8 cellular contexts compared by ENCODE assay signal in the genomic region with DNA sequence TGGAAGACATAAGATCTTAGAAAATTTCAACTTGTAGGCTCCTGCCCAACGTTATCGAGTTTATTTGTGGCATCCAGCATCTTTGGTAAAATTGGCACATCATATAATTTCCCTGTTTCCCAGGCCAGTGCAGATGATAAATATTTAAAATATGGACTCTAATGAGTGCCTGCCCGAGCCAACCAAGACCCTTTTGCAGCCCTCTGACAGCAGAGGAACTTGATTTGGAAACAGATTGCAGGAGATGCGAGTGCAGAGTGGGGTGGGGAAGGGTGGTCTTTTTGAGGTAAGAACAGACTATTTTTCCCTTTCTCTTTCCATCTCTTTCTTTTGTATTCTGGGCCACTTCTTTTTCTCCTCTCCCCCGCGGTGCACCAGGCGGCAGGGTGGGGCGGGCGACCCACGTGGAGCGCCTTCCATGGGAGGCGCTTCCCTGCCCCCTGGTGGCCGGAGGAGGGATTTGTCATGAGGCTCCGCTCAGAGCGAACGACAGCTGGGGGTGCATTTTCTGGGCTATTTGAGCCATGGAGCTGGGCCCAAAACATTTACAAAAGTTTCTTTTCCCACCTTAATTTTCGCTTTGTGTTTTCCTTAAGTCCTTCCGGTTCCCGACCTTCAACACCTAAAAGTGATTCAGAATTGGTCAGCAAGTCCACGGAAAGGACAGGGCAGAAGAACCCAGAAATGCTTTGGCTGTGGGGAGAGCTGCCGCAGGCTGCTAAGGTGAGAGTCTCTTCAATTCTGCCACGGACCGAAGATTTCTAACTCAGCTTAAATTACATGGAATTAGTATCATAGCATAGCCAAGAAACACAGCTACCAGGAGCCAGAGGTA. TPM values are rescaled to one million over a fixed set of nuclear protein-coding genes. Genes with fewer than 3 reads are reported as not detected.
DNase-seq lines count a peak whose midpoint lies in the region; ATAC-seq and TF ChIP-seq lines count a peak whose summit lies in the region.

No MANE protein-coding gene starts in this region.

- H3K4me1 Mint-ChIP-seq in type B pancreatic cell (ENCODE audit: unreplicated experiment), result peaks cover 7% of the 10 kb centered on the region

- H4K91ac ChIP-seq in trophoblast cell (ENCODE audit: low read depth, low read length), result no peak overlapping the region

- no peak overlapping the region for H3K4me3 Mint-ChIP-seq in type B pancreatic cell

- no peak overlapping the region for H4K8ac ChIP-seq in trophoblast cell (ENCODE audit: low read depth, low read length)

- peak; percentile 93 for TF ChIP-seq RAD21 in Ishikawa (IDR thresholded peaks at IDR 0.05; ENCODE audit: low read depth)

- peaks cover 21% of the 10 kb centered on the region for H3K36me3 Mint-ChIP-seq in type B pancreatic cell

- ATAC-seq in GM21619 (IDR thresholded peaks at IDR 0.05; ENCODE audit: unreplicated experiment), result peak; percentile 86

- H2AFZ ChIP-seq in trophoblast cell (ENCODE audit: insufficient read depth, low read length, poor library complexity), result no peak overlapping the region

- TF ChIP-seq CTCF in type B pancreatic cell (conservative IDR thresholded peaks at IDR 0.05), result peak; percentile 99

- no peak overlapping the region for H3K27ac Mint-ChIP-seq in type B pancreatic cell

- no peak overlapping the region for H3K27ac ChIP-seq in SJCRH30
- no peak overlapping the region for H3K27ac ChIP-seq in trophoblast cell (ENCODE audit: low read depth, low read length)

- H2BK120ac ChIP-seq in trophoblast cell (ENCODE audit: insufficient read depth, low read length, poor library complexity), result no peak overlapping the region

- no peak overlapping the region for H2AK5ac ChIP-seq in trophoblast cell (ENCODE audit: low read length)

- H3K27me3 ChIP-seq in SJCRH30 (no peaks in the 10 kb centered on the region), trophoblast cell (ENCODE audit: insufficient read depth, low read length) (no peaks in the 10 kb centered on the region)

- H3K4me1 ChIP-seq in SJCRH30 (peaks cover 4% of the 10 kb centered on the region; the same call in 1 of the 2 replicates), trophoblast cell (ENCODE audit: control insufficient read depth in 1 of 2, insufficient read depth in 2 of 2, low read length in 2 of 2) (peaks cover 0 to 2% of the 10 kb centered on the region in 2 experiments)

- H2BK12ac ChIP-seq in trophoblast cell (ENCODE audit: low read length), result no peak overlapping the region

- no CpG with 5 or more reads among the region's 23 CpGs for WGBS in trophoblast cell (ENCODE audit: extremely low coverage, insufficient coverage, insufficient read length)

- H3K4me3 ChIP-seq in SJCRH30, result no peak overlapping the region
- no peak overlapping the region for H3K4me3 ChIP-seq in trophoblast cell (ENCODE audit: low read depth, low read length)

- no peak overlapping the region for H4K12ac ChIP-seq in trophoblast cell (ENCODE audit: low read depth, low read length)

- no peak overlapping the region for H2BK5ac ChIP-seq in trophoblast cell (ENCODE audit: low read depth, low read length, poor library complexity)

- no peak overlapping the region for H3K23ac ChIP-seq in trophoblast cell (ENCODE audit: low read length)

- no peaks in the 10 kb centered on the region for H3K79me2 ChIP-seq in trophoblast cell (ENCODE audit: control insufficient read depth, insufficient read depth, low read length, poor library complexity)

- no peaks in the 10 kb centered on the region for H3K9me3 Mint-ChIP-seq in type B pancreatic cell

- H3K79me1 ChIP-seq in trophoblast cell (ENCODE audit: low read length), result no peaks in the 10 kb centered on the region

- DNase-seq in ELR (ENCODE audit: low read depth) (peak; percentile 77), SJCRH30 (peak; percentile 72 to 83), germinal center (ENCODE audit: low spot score) (peak; percentile 89), trophoblast cell (peak; percentile 55 to 81), type B pancreatic cell (ENCODE audit: extremely low spot score, unreplicated experiment) (peak; percentile 84)
- DNase-seq in activated gamma-delta T cell treated with anti-CD3 and anti-CD28 coated beads, Interleukin-2, amount 50 U/mL, for 16 hours (ENCODE audit: low read depth), result peak; percentile 86

- peaks cover 47% of the 10 kb centered on the region for H3K36me3 ChIP-seq in SJCRH30
- H3K36me3 ChIP-seq in trophoblast cell (ENCODE audit: control insufficient read depth in 1 of 2, insufficient read depth in 2 of 2, low read length in 2 of 2), result peaks cover 17 to 35% of the 10 kb centered on the region in 2 experiments

- no peak overlapping the region for H3K4ac ChIP-seq in trophoblast cell (ENCODE audit: low read depth, low read length)

- H3K4me2 ChIP-seq in trophoblast cell (ENCODE audit: low read length), result peak overlapping the region; percentile 25

- H3K27me3 Mint-ChIP-seq in type B pancreatic cell, result no peaks in the 10 kb centered on the region

- no peak overlapping the region for H3K14ac ChIP-seq in trophoblast cell (ENCODE audit: low read length)

- H3K9me3 ChIP-seq in SJCRH30 (replicated peaks) (no peaks in the 10 kb centered on the region), trophoblast cell (ENCODE audit: insufficient read depth, low read depth, low read length) (no peaks in the 10 kb centered on the region)

- no peak overlapping the region for H3K18ac ChIP-seq in trophoblast cell (ENCODE audit: low read length)

- H3K9ac ChIP-seq in trophoblast cell (ENCODE audit: low read length), result no peak overlapping the region

- TF ChIP-seq EP300 in Ishikawa (IDR thresholded peaks at IDR 0.05; ENCODE audit: borderline replicate concordance), result no peak

TF ChIP-seq in Ishikawa, 13 proteins besides CTCF, POLR2A, EP300 and RAD21:
- TF ChIP-seq, protein P1, sequence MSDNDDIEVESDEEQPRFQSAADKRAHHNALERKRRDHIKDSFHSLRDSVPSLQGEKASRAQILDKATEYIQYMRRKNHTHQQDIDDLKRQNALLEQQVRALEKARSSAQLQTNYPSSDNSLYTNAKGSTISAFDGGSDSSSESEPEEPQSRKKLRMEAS (IDR thresholded peaks at IDR 0.05), result peak; percentile 95
- TF ChIP-seq NFIC (IDR thresholded peaks at IDR 0.05) (no peak), TEAD4 (IDR thresholded peaks at IDR 0.05) (no peak), CEBPB (IDR thresholded peaks at IDR 0.05) (no peak)
- TF ChIP-seq, protein P2, sequence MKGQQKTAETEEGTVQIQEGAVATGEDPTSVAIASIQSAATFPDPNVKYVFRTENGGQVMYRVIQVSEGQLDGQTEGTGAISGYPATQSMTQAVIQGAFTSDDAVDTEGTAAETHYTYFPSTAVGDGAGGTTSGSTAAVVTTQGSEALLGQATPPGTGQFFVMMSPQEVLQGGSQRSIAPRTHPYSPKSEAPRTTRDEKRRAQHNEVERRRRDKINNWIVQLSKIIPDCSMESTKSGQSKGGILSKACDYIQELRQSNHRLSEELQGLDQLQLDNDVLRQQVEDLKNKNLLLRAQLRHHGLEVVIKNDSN (IDR thresholded peaks at IDR 0.05), result peak; percentile 82

RNA-seq across cellular contexts. Expression of a gene that starts 32.7 kb away (rescaled TPM):
- total RNA-seq in SJCRH30 (2014; rRNA removed; shearing (Covaris generic)), result 31.0 and 37.0 TPM in 2 replicates
- polyA plus RNA-seq in trophoblast cell (2013), result 11.7 and 12.4 TPM in 2 replicates
- 20.1 and 26.8 TPM in 2 replicates for total RNA-seq in type B pancreatic cell (ENCODE audit: low replicate concordance)
